Comparison of ENCODE assay signal across 10 cellular contexts in the genomic region with DNA sequence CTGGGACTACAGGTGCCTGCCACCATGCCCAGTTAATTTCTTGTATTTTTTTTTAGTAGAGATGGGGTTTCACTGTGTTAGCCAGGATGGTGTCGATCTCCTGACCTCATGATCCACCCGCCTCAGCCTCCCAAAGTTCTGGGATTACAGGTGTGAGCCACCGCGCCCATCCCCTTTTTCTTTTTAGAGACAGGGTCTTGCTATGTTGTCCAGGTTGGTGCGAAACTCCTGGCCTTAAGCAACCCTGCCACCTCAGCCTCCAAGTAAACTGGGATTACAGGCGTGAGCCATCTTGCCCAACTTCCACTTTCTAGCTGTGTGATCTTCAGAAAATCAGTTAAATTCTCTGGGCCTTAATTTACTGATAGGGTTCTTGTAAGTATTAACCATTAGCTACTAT. TPM values are rescaled to one million over a fixed set of nuclear protein-coding genes. Genes with fewer than 3 reads are reported as not detected.
DNase-seq lines count a peak whose midpoint lies in the region; ATAC-seq, FAIRE-seq and TF ChIP-seq lines count a peak whose summit lies in the region.
"Not testable (repeated sequence)": the region's sequence is repeated elsewhere in the genome, so short reads cannot be mapped to it uniquely, and the experiment has no call there.
"Had no signal": no experiment of that assay in that cellular context is flagged by ENCODE, and none has a peak within 500 bp of the region (broad histone marks: within the 10 kb centered on the region; RNA-seq: fewer than 3 reads in every experiment).

No MANE protein-coding gene starts in this region.

- not testable (repeated sequence) for ATAC-seq in T-helper 17 cell; activated CD8-positive, alpha-beta T cell treated with anti-CD3 and anti-CD28 coated beads, Interleukin-2, amount 10 ng/mL, durations not matched to agents 7 days and 5 days; central memory CD8-positive, alpha-beta T cell (replicated peaks; ENCODE audit: extremely low read depth, poor library complexity, severe bottlenecking); HepG2

- not testable (repeated sequence) for H3K9me3 Mint-ChIP-seq in CD8-positive, alpha-beta memory T cell; activated CD8-positive, alpha-beta T cell treated with anti-CD3 and anti-CD28 coated beads, Interleukin-2, amount 10 ng/mL, durations not matched to agents 7 days and 5 days (ENCODE audit: insufficient read depth); activated naive CD4-positive, alpha-beta T cell treated with anti-CD3 and anti-CD28 coated beads, Interleukin-2, amount 50 U/mL, for 24 hours; central memory CD8-positive, alpha-beta T cell

- not testable (repeated sequence) for H3K27me3 ChIP-seq in CD8-positive, alpha-beta memory T cell (ENCODE audit: insufficient read depth, low read length, poor library complexity, severe bottlenecking); HepG2 (ENCODE audit: control insufficient read depth in 1 of 2, insufficient read depth in 2 of 2, low read length in 2 of 2); sigmoid colon

- H3K36me3 Mint-ChIP-seq in CD8-positive, alpha-beta memory T cell = peaks cover 11 to 26% (median 11%) of the 10 kb centered on the region in 3 donors
- not testable (repeated sequence) for H3K36me3 Mint-ChIP-seq in T-helper 17 cell (ENCODE audit: low read depth)
- H3K36me3 Mint-ChIP-seq in activated CD8-positive, alpha-beta T cell treated with anti-CD3 and anti-CD28 coated beads, Interleukin-2, amount 10 ng/mL, durations not matched to agents 7 days and 5 days (ENCODE audit: low read depth) = peaks cover 30% of the 10 kb centered on the region
- peaks cover 24% of the 10 kb centered on the region for H3K36me3 Mint-ChIP-seq in activated naive CD4-positive, alpha-beta T cell treated with anti-CD3 and anti-CD28 coated beads, Interleukin-2, amount 50 U/mL, for 24 hours
- H3K36me3 Mint-ChIP-seq in central memory CD8-positive, alpha-beta T cell (ENCODE audit: insufficient read depth) = peaks cover 20% of the 10 kb centered on the region

- not testable (repeated sequence) for H3K9ac ChIP-seq in HepG2 (ENCODE audit: insufficient read depth, low read depth, low read length)

- not testable (repeated sequence) for H3K4me3 ChIP-seq in CD8-positive, alpha-beta memory T cell (ENCODE audit: low read length); HepG2 (replicated peaks in 1 of 3; ENCODE audit: insufficient read depth in 1 of 3, low read depth in 2 of 3, low read length in 3 of 3); sigmoid colon

- not testable (repeated sequence) for TF ChIP-seq POLR2A in HepG2 (IDR thresholded peaks at IDR 0.05; ENCODE audit: insufficient read depth in 1 of 2, low read depth in 2 of 2, low read length in 2 of 2); sigmoid colon (IDR thresholded peaks at IDR 0.05)

- peak overlapping the region in 6 of 7 donors; percentile 44 to 97 (median 92) for H3K4me3 Mint-ChIP-seq in CD8-positive, alpha-beta memory T cell
- H3K4me3 Mint-ChIP-seq in T-helper 17 cell = not testable (repeated sequence)
- H3K4me3 Mint-ChIP-seq in activated CD8-positive, alpha-beta T cell treated with anti-CD3 and anti-CD28 coated beads, Interleukin-2, amount 10 ng/mL, durations not matched to agents 7 days and 5 days = peak overlapping the region; percentile 92
- H3K4me3 Mint-ChIP-seq in activated naive CD4-positive, alpha-beta T cell treated with anti-CD3 and anti-CD28 coated beads, Interleukin-2, amount 50 U/mL, for 24 hours = peak overlapping the region; percentile 99
- peak overlapping the region; percentile 11 for H3K4me3 Mint-ChIP-seq in central memory CD8-positive, alpha-beta T cell

- CTCF ChIA-PET in CD8-positive, alpha-beta memory T cell (lab: Charles Lee) = interaction anchor here (0.6 to 5.4 kb wide), 5 partner anchors 25 to 59 kb away, joined by 3 to 44 read pairs (median 3); partner anchors contain the start of genes ACOT4 and ACOT6
- CTCF ChIA-PET in activated CD8-positive, alpha-beta T cell treated with anti-CD3 and anti-CD28 coated beads, Interleukin-2, amount 10 ng/mL, durations not matched to agents 7 days and 5 days (lab: Charles Lee) = interaction anchor here (3.8 to 5.9 kb wide), 2 partner anchors 28 to 58 kb away, joined by 12 to 73 read pairs; no protein-coding TSS in a partner anchor
- CTCF ChIA-PET in HepG2 (lab: Yijun Ruan, JAX; ENCODE audit: low intra/inter-chr PET ratio, low total read pairs) = not testable (repeated sequence)

- POLR2A ChIA-PET in CD8-positive, alpha-beta memory T cell (lab: Charles Lee) = interaction anchor here (0.6 to 1.1 kb wide), 3 partner anchors 46 to 1814 kb away, joined by 4 to 9 read pairs (median 6); partner anchors contain the start of gene ACOT6
- POLR2A ChIA-PET in activated CD8-positive, alpha-beta T cell treated with anti-CD3 and anti-CD28 coated beads, Interleukin-2, amount 10 ng/mL, durations not matched to agents 7 days and 5 days (lab: Charles Lee) = interaction anchor here (0.6 to 1.2 kb wide), 3 partner anchors 44 to 129 kb away, joined by 3 to 4 read pairs (median 3); partner anchors contain the start of gene RIOX1
- POLR2A ChIA-PET in HepG2 (lab: Yijun Ruan, JAX) = interaction anchor here (1.3 to 6.4 kb wide), 3 partner anchors 29 to 319 kb away, joined by 3 to 108 read pairs (median 28); partner anchors contain the start of genes ACOT1, ACOT6 and ZNF410

- H4K20me1 ChIP-seq in HepG2 (ENCODE audit: insufficient read depth, low read length) = not testable (repeated sequence)

- H2AFZ ChIP-seq in HepG2 (ENCODE audit: low read length) = not testable (repeated sequence)

- not testable (repeated sequence) for DNase-seq in CD8-positive, alpha-beta memory T cell; T-helper 17 cell; activated CD8-positive, alpha-beta T cell treated with anti-CD3 and anti-CD28 coated beads, Interleukin-2, amount 10 ng/mL, durations not matched to agents 7 days and 5 days; central memory CD8-positive, alpha-beta T cell (ENCODE audit: low spot score in 2 of 2); HepG2 (ENCODE audit: low spot score); sigmoid colon

- WGBS in HepG2 (ENCODE audit: low lambda C conversion rate) = 96% methylated on average over 6 of the region's 6 CpGs
- WGBS in sigmoid colon, 2 donors = 96 to 99% methylated on average over 6 of the region's 6 CpGs

- TF ChIP-seq CTCF in HepG2 (CRISPR knock-in tag; IDR thresholded peaks at IDR 0.05); sigmoid colon (IDR thresholded peaks at IDR 0.05): not testable (repeated sequence)

- TF ChIP-seq RAD21 in HepG2 (CRISPR knock-in tag; IDR thresholded peaks at IDR 0.05) = not testable (repeated sequence)

- FAIRE-seq in HepG2 (lab: Jason Lieb, UNC) = not testable (repeated sequence)

- intact Hi-C loops in HepG2 (cut with micrococcal nuclease; ENCODE audit: unreplicated experiment) = loop anchor here (10.0 kb wide), 1 partner anchor 52 kb away; no protein-coding TSS in a partner anchor
- intact Hi-C loops in sigmoid colon (cut with DNase I) = loop anchor here (5.0 kb wide), 2 partner anchors 40 to 60 kb away; no protein-coding TSS in a partner anchor

- not testable (repeated sequence) for BruUV-seq in HepG2 (replicated peaks; lab: Mats Ljungman, UMichigan)

- not testable (repeated sequence) for H3K27me3 Mint-ChIP-seq in CD8-positive, alpha-beta memory T cell; T-helper 17 cell; activated CD8-positive, alpha-beta T cell treated with anti-CD3 and anti-CD28 coated beads, Interleukin-2, amount 10 ng/mL, durations not matched to agents 7 days and 5 days (ENCODE audit: low read depth); activated naive CD4-positive, alpha-beta T cell treated with anti-CD3 and anti-CD28 coated beads, Interleukin-2, amount 50 U/mL, for 24 hours; central memory CD8-positive, alpha-beta T cell

- peak overlapping the region; percentile 86 for H3K4me2 ChIP-seq in HepG2 (ENCODE audit: low read depth, low read length)

- H3K27ac Mint-ChIP-seq in CD8-positive, alpha-beta memory T cell = peak overlapping the region in 4 of 8 donors; percentile 9 to 98 (median 90)
- peak overlapping the region; percentile 95 for H3K27ac Mint-ChIP-seq in T-helper 17 cell
- not testable (repeated sequence) for H3K27ac Mint-ChIP-seq in activated CD8-positive, alpha-beta T cell treated with anti-CD3 and anti-CD28 coated beads, Interleukin-2, amount 10 ng/mL, durations not matched to agents 7 days and 5 days; central memory CD8-positive, alpha-beta T cell (ENCODE audit: low read depth)
- peak overlapping the region; percentile 10 for H3K27ac Mint-ChIP-seq in activated naive CD4-positive, alpha-beta T cell treated with anti-CD3 and anti-CD28 coated beads, Interleukin-2, amount 50 U/mL, for 24 hours

- not testable (repeated sequence) for TF ChIP-seq EP300 in HepG2 (IDR thresholded peaks at IDR 0.05; ENCODE audit: low read depth in 2 of 2, low read length in 2 of 2); HepG2 (CRISPR knock-in tag; IDR thresholded peaks at IDR 0.05; ENCODE audit: borderline replicate concordance); sigmoid colon (IDR thresholded peaks at IDR 0.05)

- H3K79me2 ChIP-seq in HepG2 (ENCODE audit: insufficient read depth, low read length) = peaks cover 25% of the 10 kb centered on the region

- H3K36me3 ChIP-seq in CD8-positive, alpha-beta memory T cell (ENCODE audit: insufficient read depth, low read length); HepG2 (replicated peaks in 1 of 2; ENCODE audit: control insufficient read depth in 1 of 2, insufficient read depth in 2 of 2, low read length in 2 of 2); sigmoid colon: not testable (repeated sequence)

- peaks cover 45 to 59% (median 53%) of the 10 kb centered on the region in 3 donors for H3K4me1 Mint-ChIP-seq in CD8-positive, alpha-beta memory T cell
- H3K4me1 Mint-ChIP-seq in T-helper 17 cell = peaks cover 33% of the 10 kb centered on the region
- peaks cover 38% of the 10 kb centered on the region for H3K4me1 Mint-ChIP-seq in activated CD8-positive, alpha-beta T cell treated with anti-CD3 and anti-CD28 coated beads, Interleukin-2, amount 10 ng/mL, durations not matched to agents 7 days and 5 days (ENCODE audit: low read depth)
- H3K4me1 Mint-ChIP-seq in activated naive CD4-positive, alpha-beta T cell treated with anti-CD3 and anti-CD28 coated beads, Interleukin-2, amount 50 U/mL, for 24 hours = peaks cover 44% of the 10 kb centered on the region
- peaks cover 38% of the 10 kb centered on the region for H3K4me1 Mint-ChIP-seq in central memory CD8-positive, alpha-beta T cell

- not testable (repeated sequence) for H3K27ac ChIP-seq in CD8-positive, alpha-beta memory T cell (ENCODE audit: low read depth, low read length); HepG2 (ENCODE audit: extremely low read length, insufficient read depth, low read length)
- H3K27ac ChIP-seq in sigmoid colon = peak overlapping the region; percentile 86 to 97 (median 92)

- in situ Hi-C loops in HepG2 (cut with HindIII; ENCODE audit: extremely low pct_ligation_motif_present, low pct_unique_long_range_greater_than_20kb) = not testable (repeated sequence)

- H3K4me1 ChIP-seq in CD8-positive, alpha-beta memory T cell (ENCODE audit: insufficient read depth, low read length) = peaks cover 23% of the 10 kb centered on the region
- peaks cover 31% of the 10 kb centered on the region for H3K4me1 ChIP-seq in HepG2 (ENCODE audit: insufficient read depth, low read length)
- peaks cover 0 to 39% (median 6%) of the 10 kb centered on the region in 4 donors for H3K4me1 ChIP-seq in sigmoid colon

- not testable (repeated sequence) for H3K9me3 ChIP-seq in CD8-positive, alpha-beta memory T cell (ENCODE audit: low read length); T-helper 17 cell (ENCODE audit: control insufficient read depth, low read length, poor library complexity, severe bottlenecking); HepG2 (ENCODE audit: low read length); sigmoid colon

RNA-seq across cellular contexts. Expression of gene ACOT2, which starts 2.1 kb away (rescaled TPM):
- 10 to 100 TPM; 16.2 to 16.4 TPM for total RNA-seq in CD8-positive, alpha-beta memory T cell
- 22.4 TPM for polyA plus RNA-seq in CD8-positive, alpha-beta memory T cell
- total RNA-seq in T-helper 17 cell (10 to 100 TPM; 11.1 to 16.1 TPM), HepG2 (2016; rRNA removed; fragmentation: Illumina TruSeq; extraction: Trizol) (110 and 124 TPM in 2 replicates), sigmoid colon (100 to 1,000 TPM in 2 of 4 donors, 10 to 100 TPM in 2; 44.7 to 125 (median 99.0) TPM)
- 10 to 100 TPM; 10.9 to 11.3 TPM for total RNA-seq in activated CD8-positive, alpha-beta T cell treated with anti-CD3 and anti-CD28 coated beads, Interleukin-2, amount 10 ng/mL, durations not matched to agents 7 days and 5 days
- 14.7 and 17.6 TPM in 2 replicates for total RNA-seq in HepG2 (2016; cell fraction: cytosol; rRNA removed; fragmentation: Illumina TruSeq; extraction: Trizol; ENCODE audit: low read depth)
- 109 and 116 TPM in 2 replicates for total RNA-seq in HepG2 (2016; cell fraction: insoluble cytoplasmic fraction; rRNA removed; fragmentation: Illumina TruSeq; extraction: Trizol)
- total RNA-seq in HepG2 (2016; cell fraction: membrane; rRNA removed; fragmentation: Illumina TruSeq; extraction: Trizol) = 22.3 and 24.6 TPM in 2 replicates
- total RNA-seq in HepG2 (2016; cell fraction: nucleus; rRNA removed; fragmentation: Illumina TruSeq; extraction: Trizol) = 40.8 and 48.3 TPM in 2 replicates
- polyA plus RNA-seq in HepG2 (2011; rRNA removed) (60.0 and 71.6 TPM in 2 replicates), sigmoid colon (10 to 100 TPM; 19.2 to 36.8 (median 22.9) TPM)
- 93.9 and 113 TPM in 2 replicates for polyA plus RNA-seq in HepG2 (2011; cell fraction: cytosol; rRNA removed)
- 64.7 and 68.1 TPM in 2 replicates for polyA plus RNA-seq in HepG2 (2011; cell fraction: nucleus; rRNA removed)
- 59.4 and 64.3 TPM in 2 replicates for polyA plus RNA-seq in HepG2 (2012)
- polyA plus RNA-seq in HepG2 (2016; cell fraction: cytosol; fragmentation: Illumina TruSeq; extraction: Trizol; ENCODE audit: low read depth) = 14.7 and 14.8 TPM in 2 replicates
- polyA plus RNA-seq in HepG2 (2016; cell fraction: insoluble cytoplasmic fraction; fragmentation: Illumina TruSeq; extraction: Trizol; ENCODE audit: low read depth) = 89.8 and 98.1 TPM in 2 replicates
- 16.3 and 17.4 TPM in 2 replicates for polyA plus RNA-seq in HepG2 (2016; cell fraction: membrane; fragmentation: Illumina TruSeq; extraction: Trizol; ENCODE audit: low read depth)
- polyA plus RNA-seq in HepG2 (2016; cell fraction: nucleus; fragmentation: Illumina TruSeq; extraction: Trizol; ENCODE audit: insufficient read depth, low read depth) = 58.3 and 63.3 TPM in 2 replicates
- 20.5 and 68.0 TPM in 2 replicates for polyA minus RNA-seq in HepG2 (2011; rRNA and poly(A)+ RNA removed; ENCODE audit: low replicate concordance)
- polyA minus RNA-seq in HepG2 (2011; cell fraction: cytosol; rRNA and poly(A)+ RNA removed) = 34.6 and 41.1 TPM in 2 replicates
- 26.5 and 28.0 TPM in 2 replicates for polyA minus RNA-seq in HepG2 (2011; cell fraction: nucleus; rRNA and poly(A)+ RNA removed)

RNA-seq across cellular contexts. Expression of gene HEATR4, which starts 8.2 kb away (rescaled TPM):
- total RNA-seq in CD8-positive, alpha-beta memory T cell = not detected
- polyA plus RNA-seq in CD8-positive, alpha-beta memory T cell = 1.0 TPM
- total RNA-seq in T-helper 17 cell (under 1 TPM in 1 of 2 donors, not detected in 1; 0.07 TPM), HepG2 (2016; rRNA removed; fragmentation: Illumina TruSeq; extraction: Trizol) (0.22 TPM in 1 of 2 replicates, not detected in the other), sigmoid colon (1 to 10 TPM in 1 of 4 donors, under 1 TPM in 2, not detected in 1; 0.28 to 1.2 (median 0.49) TPM)
- total RNA-seq in activated CD8-positive, alpha-beta T cell treated with anti-CD3 and anti-CD28 coated beads, Interleukin-2, amount 10 ng/mL, durations not matched to agents 7 days and 5 days = not detected
- total RNA-seq in HepG2 (2016; cell fraction: cytosol; rRNA removed; fragmentation: Illumina TruSeq; extraction: Trizol; ENCODE audit: low read depth) = 0.09 TPM in 1 of 2 replicates, not detected in the other
- total RNA-seq in HepG2 (2016; cell fraction: insoluble cytoplasmic fraction; rRNA removed; fragmentation: Illumina TruSeq; extraction: Trizol) = 0.04 and 0.17 TPM in 2 replicates
- total RNA-seq in HepG2 (2016; cell fraction: membrane; rRNA removed; fragmentation: Illumina TruSeq; extraction: Trizol) = 0.06 TPM in 1 of 2 replicates, not detected in the other
- total RNA-seq in HepG2 (2016; cell fraction: nucleus; rRNA removed; fragmentation: Illumina TruSeq; extraction: Trizol) = 0.40 TPM in 1 of 2 replicates, not detected in the other
- polyA plus RNA-seq in HepG2 (2011; rRNA removed) (0.08 TPM in 1 of 2 replicates, not detected in the other), sigmoid colon (under 1 TPM in 1 of 3 donors, not detected in 2; 0.03 TPM)
- 0.01 TPM in 2 replicates for polyA plus RNA-seq in HepG2 (2011; cell fraction: cytosol; rRNA removed)
- 0.14 and 0.17 TPM in 2 replicates for polyA plus RNA-seq in HepG2 (2011; cell fraction: nucleus; rRNA removed)
- 1.6 and 1.9 TPM in 2 replicates for polyA plus RNA-seq in HepG2 (2012)
- not detected in 2 replicates for polyA plus RNA-seq in HepG2 (2016; cell fraction: cytosol; fragmentation: Illumina TruSeq; extraction: Trizol; ENCODE audit: low read depth)
- not detected in 2 replicates for polyA plus RNA-seq in HepG2 (2016; cell fraction: insoluble cytoplasmic fraction; fragmentation: Illumina TruSeq; extraction: Trizol; ENCODE audit: low read depth)
- polyA plus RNA-seq in HepG2 (2016; cell fraction: membrane; fragmentation: Illumina TruSeq; extraction: Trizol; ENCODE audit: low read depth) = not detected in 2 replicates
- 0.25 TPM in 1 of 2 replicates, not detected in the other for polyA plus RNA-seq in HepG2 (2016; cell fraction: nucleus; fragmentation: Illumina TruSeq; extraction: Trizol; ENCODE audit: insufficient read depth, low read depth)
- polyA minus RNA-seq in HepG2 (2011; rRNA and poly(A)+ RNA removed; ENCODE audit: low replicate concordance) = 0.20 and 0.58 TPM in 2 replicates
- not detected in 2 replicates for polyA minus RNA-seq in HepG2 (2011; cell fraction: cytosol; rRNA and poly(A)+ RNA removed)
- 1.1 and 1.2 TPM in 2 replicates for polyA minus RNA-seq in HepG2 (2011; cell fraction: nucleus; rRNA and poly(A)+ RNA removed)
- total RNA-seq: OCI-LY7 had no signal

RNA-seq across cellular contexts. Expression of gene ACOT4, which starts 24.7 kb away (rescaled TPM):
- 1 to 10 TPM; 4.0 to 5.0 TPM for total RNA-seq in CD8-positive, alpha-beta memory T cell
- polyA plus RNA-seq in CD8-positive, alpha-beta memory T cell = 5.0 TPM
- total RNA-seq in T-helper 17 cell = 1 to 10 TPM in 1 of 2 donors, under 1 TPM in 1; 0.65 to 1.1 TPM
- total RNA-seq in activated CD8-positive, alpha-beta T cell treated with anti-CD3 and anti-CD28 coated beads, Interleukin-2, amount 10 ng/mL, durations not matched to agents 7 days and 5 days = 1 to 10 TPM; 1.2 to 1.3 TPM
- total RNA-seq in HepG2 (2016; rRNA removed; fragmentation: Illumina TruSeq; extraction: Trizol) = 0.04 TPM in 1 of 2 replicates, not detected in the other
- total RNA-seq in HepG2 (2016; cell fraction: cytosol; rRNA removed; fragmentation: Illumina TruSeq; extraction: Trizol; ENCODE audit: low read depth) = not detected in 2 replicates
- total RNA-seq in HepG2 (2016; cell fraction: insoluble cytoplasmic fraction; rRNA removed; fragmentation: Illumina TruSeq; extraction: Trizol) = 0.04 TPM in 1 of 2 replicates, not detected in the other
- total RNA-seq in HepG2 (2016; cell fraction: membrane; rRNA removed; fragmentation: Illumina TruSeq; extraction: Trizol) = not detected in 2 replicates
- not detected in 2 replicates for total RNA-seq in HepG2 (2016; cell fraction: nucleus; rRNA removed; fragmentation: Illumina TruSeq; extraction: Trizol)
- polyA plus RNA-seq in HepG2 (2011; rRNA removed) = 0.05 TPM in 1 of 2 replicates, not detected in the other
- 0.03 and 0.05 TPM in 2 replicates for polyA plus RNA-seq in HepG2 (2011; cell fraction: cytosol; rRNA removed)
- 0.16 TPM in 1 of 2 replicates, not detected in the other for polyA plus RNA-seq in HepG2 (2011; cell fraction: nucleus; rRNA removed)
- 0.07 and 0.08 TPM in 2 replicates for polyA plus RNA-seq in HepG2 (2012)
- not detected in 2 replicates for polyA plus RNA-seq in HepG2 (2016; cell fraction: cytosol; fragmentation: Illumina TruSeq; extraction: Trizol; ENCODE audit: low read depth)
- not detected in 2 replicates for polyA plus RNA-seq in HepG2 (2016; cell fraction: insoluble cytoplasmic fraction; fragmentation: Illumina TruSeq; extraction: Trizol; ENCODE audit: low read depth)
- 0.07 TPM in 1 of 2 replicates, not detected in the other for polyA plus RNA-seq in HepG2 (2016; cell fraction: membrane; fragmentation: Illumina TruSeq; extraction: Trizol; ENCODE audit: low read depth)
- not detected in 2 replicates for polyA plus RNA-seq in HepG2 (2016; cell fraction: nucleus; fragmentation: Illumina TruSeq; extraction: Trizol; ENCODE audit: insufficient read depth, low read depth)
- polyA minus RNA-seq in HepG2 (2011; rRNA and poly(A)+ RNA removed; ENCODE audit: low replicate concordance) = 0.26 TPM in 1 of 2 replicates, not detected in the other
- polyA minus RNA-seq in HepG2 (2011; cell fraction: cytosol; rRNA and poly(A)+ RNA removed) = not detected in 2 replicates
- polyA minus RNA-seq in HepG2 (2011; cell fraction: nucleus; rRNA and poly(A)+ RNA removed) = not detected in 2 replicates
- total RNA-seq in sigmoid colon = 1 to 10 TPM in 1 of 4 donors, under 1 TPM in 3; 0.33 to 2.2 (median 0.45) TPM
- polyA plus RNA-seq in sigmoid colon = 1 to 10 TPM; 2.2 to 3.7 (median 3.6) TPM
- total RNA-seq: OCI-LY7 had no signal

RNA-seq across cellular contexts. Expression of gene ACOT1, which starts 30.0 kb away (rescaled TPM):
- total RNA-seq in CD8-positive, alpha-beta memory T cell = 1 to 10 TPM; 1.8 to 1.9 TPM
- 3.1 TPM for polyA plus RNA-seq in CD8-positive, alpha-beta memory T cell
- total RNA-seq in T-helper 17 cell = 1 to 10 TPM; 2.2 to 3.6 TPM
- 1 to 10 TPM; 2.0 to 3.2 TPM for total RNA-seq in activated CD8-positive, alpha-beta T cell treated with anti-CD3 and anti-CD28 coated beads, Interleukin-2, amount 10 ng/mL, durations not matched to agents 7 days and 5 days
- 38.2 and 40.4 TPM in 2 replicates for total RNA-seq in HepG2 (2016; rRNA removed; fragmentation: Illumina TruSeq; extraction: Trizol)
- 4.1 and 5.2 TPM in 2 replicates for total RNA-seq in HepG2 (2016; cell fraction: cytosol; rRNA removed; fragmentation: Illumina TruSeq; extraction: Trizol; ENCODE audit: low read depth)
- 36.2 and 38.3 TPM in 2 replicates for total RNA-seq in HepG2 (2016; cell fraction: insoluble cytoplasmic fraction; rRNA removed; fragmentation: Illumina TruSeq; extraction: Trizol)
- total RNA-seq in HepG2 (2016; cell fraction: membrane; rRNA removed; fragmentation: Illumina TruSeq; extraction: Trizol) = 7.6 and 9.3 TPM in 2 replicates
- total RNA-seq in HepG2 (2016; cell fraction: nucleus; rRNA removed; fragmentation: Illumina TruSeq; extraction: Trizol) = 21.0 and 22.0 TPM in 2 replicates
- polyA plus RNA-seq in HepG2 (2011; rRNA removed) = 24.3 and 31.6 TPM in 2 replicates
- 33.0 and 37.5 TPM in 2 replicates for polyA plus RNA-seq in HepG2 (2011; cell fraction: cytosol; rRNA removed)
- polyA plus RNA-seq in HepG2 (2011; cell fraction: nucleus; rRNA removed) = 18.0 and 23.9 TPM in 2 replicates
- 14.1 and 23.5 TPM in 2 replicates for polyA plus RNA-seq in HepG2 (2012)
- 3.5 and 4.3 TPM in 2 replicates for polyA plus RNA-seq in HepG2 (2016; cell fraction: cytosol; fragmentation: Illumina TruSeq; extraction: Trizol; ENCODE audit: low read depth)
- polyA plus RNA-seq in HepG2 (2016; cell fraction: insoluble cytoplasmic fraction; fragmentation: Illumina TruSeq; extraction: Trizol; ENCODE audit: low read depth) = 37.7 and 41.3 TPM in 2 replicates
- polyA plus RNA-seq in HepG2 (2016; cell fraction: membrane; fragmentation: Illumina TruSeq; extraction: Trizol; ENCODE audit: low read depth) = 5.2 and 5.5 TPM in 2 replicates
- polyA plus RNA-seq in HepG2 (2016; cell fraction: nucleus; fragmentation: Illumina TruSeq; extraction: Trizol; ENCODE audit: insufficient read depth, low read depth) = 23.5 and 24.3 TPM in 2 replicates
- 4.5 and 25.4 TPM in 2 replicates for polyA minus RNA-seq in HepG2 (2011; rRNA and poly(A)+ RNA removed; ENCODE audit: low replicate concordance)
- 12.0 and 13.8 TPM in 2 replicates for polyA minus RNA-seq in HepG2 (2011; cell fraction: cytosol; rRNA and poly(A)+ RNA removed)
- polyA minus RNA-seq in HepG2 (2011; cell fraction: nucleus; rRNA and poly(A)+ RNA removed) = 9.9 and 15.3 TPM in 2 replicates
- total RNA-seq in sigmoid colon = 10 to 100 TPM in 3 of 4 donors, 1 to 10 TPM in 1; 6.9 to 25.3 (median 19.0) TPM
- polyA plus RNA-seq in sigmoid colon = 1 to 10 TPM; 2.9 to 6.5 (median 6.0) TPM

RNA-seq across cellular contexts. Expression of gene ACOT6, which starts 45.4 kb away (rescaled TPM):
- not detected for total RNA-seq in CD8-positive, alpha-beta memory T cell
- not detected for polyA plus RNA-seq in CD8-positive, alpha-beta memory T cell
- not detected for total RNA-seq in T-helper 17 cell
- not detected for total RNA-seq in activated CD8-positive, alpha-beta T cell treated with anti-CD3 and anti-CD28 coated beads, Interleukin-2, amount 10 ng/mL, durations not matched to agents 7 days and 5 days
- 0.27 TPM in 1 of 2 replicates, not detected in the other for total RNA-seq in HepG2 (2016; rRNA removed; fragmentation: Illumina TruSeq; extraction: Trizol)
- 0.20 TPM in 1 of 2 replicates, not detected in the other for total RNA-seq in HepG2 (2016; cell fraction: cytosol; rRNA removed; fragmentation: Illumina TruSeq; extraction: Trizol; ENCODE audit: low read depth)
- 0.19 TPM in 2 replicates for total RNA-seq in HepG2 (2016; cell fraction: insoluble cytoplasmic fraction; rRNA removed; fragmentation: Illumina TruSeq; extraction: Trizol)
- total RNA-seq in HepG2 (2016; cell fraction: membrane; rRNA removed; fragmentation: Illumina TruSeq; extraction: Trizol) = 0.21 and 0.31 TPM in 2 replicates
- not detected in 2 replicates for total RNA-seq in HepG2 (2016; cell fraction: nucleus; rRNA removed; fragmentation: Illumina TruSeq; extraction: Trizol)
- polyA plus RNA-seq in HepG2 (2011; rRNA removed) = 0.15 and 0.24 TPM in 2 replicates
- 0.05 and 0.21 TPM in 2 replicates for polyA plus RNA-seq in HepG2 (2011; cell fraction: cytosol; rRNA removed)
- not detected in 2 replicates for polyA plus RNA-seq in HepG2 (2011; cell fraction: nucleus; rRNA removed)
- polyA plus RNA-seq in HepG2 (2012) = not detected in 2 replicates
- 0.10 TPM in 1 of 2 replicates, not detected in the other for polyA plus RNA-seq in HepG2 (2016; cell fraction: cytosol; fragmentation: Illumina TruSeq; extraction: Trizol; ENCODE audit: low read depth)
- not detected in 2 replicates for polyA plus RNA-seq in HepG2 (2016; cell fraction: insoluble cytoplasmic fraction; fragmentation: Illumina TruSeq; extraction: Trizol; ENCODE audit: low read depth)
- polyA plus RNA-seq in HepG2 (2016; cell fraction: membrane; fragmentation: Illumina TruSeq; extraction: Trizol; ENCODE audit: low read depth) = 0.32 and 0.34 TPM in 2 replicates
- polyA plus RNA-seq in HepG2 (2016; cell fraction: nucleus; fragmentation: Illumina TruSeq; extraction: Trizol; ENCODE audit: insufficient read depth, low read depth) = not detected in 2 replicates
- polyA minus RNA-seq in HepG2 (2011; rRNA and poly(A)+ RNA removed; ENCODE audit: low replicate concordance) = 0.12 and 0.28 TPM in 2 replicates
- 0.70 TPM in 1 of 2 replicates, not detected in the other for polyA minus RNA-seq in HepG2 (2011; cell fraction: cytosol; rRNA and poly(A)+ RNA removed)
- polyA minus RNA-seq in HepG2 (2011; cell fraction: nucleus; rRNA and poly(A)+ RNA removed) = 0.50 TPM in 1 of 2 replicates, not detected in the other
- not detected for total RNA-seq in sigmoid colon
- not detected for polyA plus RNA-seq in sigmoid colon
- total RNA-seq: H7, M059J, OCI-LY7 had no signal
